In the genomic region with DNA sequence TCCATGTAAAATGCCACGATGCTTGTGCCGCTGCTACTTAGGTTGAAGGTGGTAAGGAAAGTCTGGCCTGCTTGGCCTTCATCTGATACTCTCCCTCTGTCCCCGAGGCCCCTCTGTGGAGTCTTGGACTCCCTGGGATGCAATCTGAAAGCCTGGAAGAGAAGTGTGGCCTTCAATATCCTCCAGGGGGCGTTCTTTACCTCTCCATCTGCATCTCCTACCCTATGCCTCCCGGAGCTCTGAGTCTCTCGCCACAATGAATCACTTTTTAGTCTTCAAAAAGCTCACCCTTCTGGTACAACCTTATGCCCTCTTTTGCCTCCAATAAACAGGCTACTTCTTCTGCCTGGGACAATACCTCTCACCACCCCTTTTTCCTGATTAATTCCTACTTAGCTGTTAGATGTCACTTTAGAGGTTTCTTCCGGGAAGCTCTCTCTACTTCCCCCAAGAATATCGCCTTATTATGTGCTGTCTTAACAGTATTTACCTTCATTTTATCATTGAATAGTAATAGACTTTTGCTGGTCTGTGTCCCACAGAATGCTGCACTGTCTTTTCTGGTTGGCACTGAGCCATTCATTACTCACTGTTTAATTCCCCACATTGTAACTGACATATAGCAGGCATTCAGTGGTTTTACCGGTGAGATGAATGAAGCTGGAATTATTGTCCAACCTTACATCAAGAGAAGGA, we compare ENCODE assay signal across 8 cellular contexts. TPM values are rescaled to one million over a fixed set of nuclear protein-coding genes. Genes with fewer than 3 reads are reported as not detected.
A peak's percentile ranks its signal among the peaks of the same experiment; 100 is the strongest.
DNase-seq lines count a peak whose midpoint lies in the region; ATAC-seq and TF ChIP-seq lines count a peak whose summit lies in the region.

No MANE protein-coding gene starts in this region.

- no peaks in the 10 kb centered on the region for H3K9me3 ChIP-seq in SJSA1 (replicated peaks)
- no peaks in the 10 kb centered on the region for H3K9me3 ChIP-seq in adipocyte (ENCODE audit: control insufficient read depth, low read length)
- no peaks in the 10 kb centered on the region for H3K9me3 ChIP-seq in heart left ventricle

- H3K27ac ChIP-seq in SJSA1 (peak overlapping the region; percentile 18; the same call in 1 of the 2 replicates), heart left ventricle (no peak overlapping the region)

- H3K36me3 ChIP-seq in SJSA1 (no peaks in the 10 kb centered on the region), adipocyte (ENCODE audit: control insufficient read depth, insufficient read depth, low read length, severe bottlenecking) (no peaks in the 10 kb centered on the region), heart left ventricle (no peaks in the 10 kb centered on the region)

- WGBS in heart left ventricle, 4 donors = 17 to 22% (median 18%) methylated on average over 9 of the region's 9 CpGs

- H3K4me1 ChIP-seq in SJSA1 (replicated peaks) = peaks cover 13% of the 10 kb centered on the region
- H3K4me1 ChIP-seq in adipocyte (ENCODE audit: control insufficient read depth, insufficient read depth, low read length) = peaks cover 5% of the 10 kb centered on the region
- peaks cover 0 to 5% (median 0%) of the 10 kb centered on the region in 12 donors for H3K4me1 ChIP-seq in heart left ventricle

- ATAC-seq in heart left ventricle = peak in 3 of 4 donors; percentile 71 to 88 (median 82)

- TF ChIP-seq POLR2A in heart left ventricle (IDR thresholded peaks at IDR 0.05) = no peak

- no peak overlapping the region for H3K4me3 ChIP-seq in SJSA1
- no peak overlapping the region for H3K4me3 ChIP-seq in adipocyte (ENCODE audit: low read length)
- peak overlapping the region in 1 of 12 donors; percentile 7 for H3K4me3 ChIP-seq in heart left ventricle

- DNase-seq in Ammon's horn (ENCODE audit: low spot score) (peak; percentile 67), GM19238 (ENCODE audit: insufficient read length, low spot score) (peak; percentile 32), LoVo (ENCODE audit: low spot score) (peak; percentile 87), SJSA1 (ENCODE audit: low read depth in 1 of 2, low spot score in 2 of 2) (peak; percentile 69 to 71), adipocyte (ENCODE audit: low read depth) (peak; percentile 88), heart left ventricle (peak in 3 of 5 donors; percentile 9 to 30 (median 24)), putamen (ENCODE audit: low spot score) (peak; percentile 39), NCI-H1048 (lab: John Stamatoyannopoulos, UW) (no peak)

- H3K27me3 ChIP-seq in SJSA1 (replicated peaks) = no peaks in the 10 kb centered on the region
- no peaks in the 10 kb centered on the region for H3K27me3 ChIP-seq in adipocyte (replicated peaks; ENCODE audit: control insufficient read depth, insufficient read depth, low read length)
- peaks cover 0 to 5% (median 0%) of the 10 kb centered on the region in 9 donors for H3K27me3 ChIP-seq in heart left ventricle

- intact Hi-C loops in heart left ventricle (cut with DNase I) = loop anchor here (2.0 to 10.0 kb wide), 8 partner anchors 105 to 645 kb away; a partner anchor contains a TSS

- H3K9ac ChIP-seq in adipocyte (ENCODE audit: low read length) = no peak overlapping the region

- TF ChIP-seq CTCF in heart left ventricle (IDR thresholded peaks at IDR 0.05) = peak; percentile 54 to 74 (median 65)

RNA-seq across cellular contexts. Expression of a gene that starts 13.9 kb away (rescaled TPM):
- 57.9 and 68.7 TPM in 2 replicates for total RNA-seq in SJSA1 (2014; rRNA removed; shearing (Covaris generic))
- 10 to 100 TPM; 12.6 to 23.9 (median 14.3) TPM for total RNA-seq in heart left ventricle
- polyA plus RNA-seq in heart left ventricle = 10 to 100 TPM in 1 of 2 donors, 1 to 10 TPM in 1; 8.8 to 20.1 TPM

RNA-seq across cellular contexts. Expression of a gene that starts 21.0 kb away (rescaled TPM):
- total RNA-seq in SJSA1 (2014; rRNA removed; shearing (Covaris generic)) = 6.4 and 10.1 TPM in 2 replicates
- total RNA-seq in heart left ventricle = 10 to 100 TPM in 1 of 9 donors, 1 to 10 TPM in 7, under 1 TPM in 1; 0.86 to 17.7 (median 1.6) TPM
- 1 to 10 TPM in 1 of 2 donors, under 1 TPM in 1; 0.42 to 1.0 TPM for polyA plus RNA-seq in heart left ventricle
